Comparison of ENCODE assay signal across 23 cellular contexts in the genomic region with DNA sequence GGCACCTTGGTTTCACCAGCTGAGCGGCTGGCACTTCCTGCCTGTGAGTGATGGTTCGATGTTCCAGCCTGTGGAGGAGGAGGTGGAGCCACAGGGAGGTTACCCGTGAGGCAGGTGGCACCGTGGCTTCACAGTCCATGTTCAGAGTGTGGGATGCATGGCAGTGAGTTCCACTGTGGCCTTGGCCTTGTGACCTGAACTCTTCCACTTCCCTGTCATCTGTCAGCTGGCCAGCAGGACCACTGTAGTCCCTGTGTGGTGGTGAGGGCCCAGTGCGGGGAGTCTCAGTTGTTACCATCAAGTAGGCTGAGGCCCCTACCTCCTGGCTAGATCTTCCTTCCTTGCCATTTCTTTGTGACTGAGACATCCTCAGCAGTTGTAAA. TPM values are rescaled to one million over a fixed set of nuclear protein-coding genes. Genes with fewer than 3 reads are reported as not detected.
A peak's percentile ranks its signal among the peaks of the same experiment; 100 is the strongest.
DNase-seq lines count a peak whose midpoint lies in the region; ATAC-seq and TF ChIP-seq lines count a peak whose summit lies in the region.
"Had no signal": no experiment of that assay in that cellular context is flagged by ENCODE, and none has a peak within 500 bp of the region (broad histone marks: within the 10 kb centered on the region; RNA-seq: fewer than 3 reads in every experiment).

No MANE protein-coding gene starts in this region.

- no peak overlapping the region for H4K91ac ChIP-seq in H9 (ENCODE audit: insufficient read length, low read depth, low read length)

- H4K5ac ChIP-seq in H9 (ENCODE audit: insufficient read length, low read depth, low read length): no peak overlapping the region

- DNase-seq in CD4-positive, CD25-positive, alpha-beta regulatory T cell: peak in 1 of 3 donors; percentile 36
- DNase-seq in H9: no peak
- DNase-seq in central memory CD8-positive, alpha-beta T cell (ENCODE audit: low spot score in 2 of 2): no peak
- no peak for DNase-seq in SW480 (ENCODE audit: low spot score)
- no peak for DNase-seq in SKM-1 (lab: John Stamatoyannopoulos, UW; ENCODE audit: unreplicated experiment)
- DNase-seq in brain microvascular endothelial cell: no peak
- DNase-seq: activated CD8-positive, alpha-beta memory T cell treated with anti-CD3 and anti-CD28 coated beads, Interleukin-2, amount 50 U/mL, for 4 hours; activated effector memory CD4-positive, alpha-beta T cell treated with anti-CD3 and anti-CD28 coated beads, Interleukin-2, amount 50 U/mL, for 16 hours; DMS 273 treated with DMSO at 0.1 percent for 48 hours; effector memory CD8-positive, alpha-beta T cell; esophagus squamous epithelium; hippocampal formation; immature natural killer cell; naive thymus-derived CD8-positive, alpha-beta T cell; NCI-H1694 treated with DMSO at 0.1 percent for 48 hours; NCI-H526 treated with DMSO at 0.1 percent for 48 hours; sigmoid colon; SK-N-SH; stimulated activated naive CD8-positive, alpha-beta T cell treated with anti-CD3 and anti-CD28 coated beads, Interleukin-15, Interleukin-2, amounts not matched to agents 100 U/mL and 50 U/mL, for 24 hours; WERI-Rb-1 had no signal

- H3T11ph ChIP-seq in H9 (ENCODE audit: low read length): no peak overlapping the region

- H2BK12ac ChIP-seq in H9 (ENCODE audit: insufficient read length, low read depth, low read length): no peak overlapping the region

- peaks cover 3% of the 10 kb centered on the region for H3K79me1 ChIP-seq in H9 (ENCODE audit: insufficient read depth, low read depth, low read length, poor library complexity, severe bottlenecking)

- no peaks in the 10 kb centered on the region for H3K36me3 Mint-ChIP-seq in CD4-positive, CD25-positive, alpha-beta regulatory T cell
- H3K36me3 Mint-ChIP-seq in H9 (ENCODE audit: insufficient read depth in 1 of 3, low read depth in 3 of 3): peaks cover 18 to 30% (median 19%) of the 10 kb centered on the region in 3 experiments
- peaks cover under 1% of the 10 kb centered on the region for H3K36me3 Mint-ChIP-seq in central memory CD8-positive, alpha-beta T cell (ENCODE audit: insufficient read depth)
- peaks cover 41% of the 10 kb centered on the region for H3K36me3 Mint-ChIP-seq in nephron (ENCODE audit: low read depth)
- H3K36me3 Mint-ChIP-seq: immature natural killer cell had no signal

- peaks cover 3% of the 10 kb centered on the region for H3K23me2 ChIP-seq in H9 (ENCODE audit: insufficient read length, low read depth, low read length, poor library complexity, severe bottlenecking)

- H3K27me3 Mint-ChIP-seq in CD4-positive, CD25-positive, alpha-beta regulatory T cell: no peaks in the 10 kb centered on the region
- H3K27me3 Mint-ChIP-seq in H9 (ENCODE audit: low read depth) (no peaks in the 10 kb centered on the region), nephron (ENCODE audit: low read depth) (no peaks in the 10 kb centered on the region)
- H3K27me3 Mint-ChIP-seq in central memory CD8-positive, alpha-beta T cell: no peaks in the 10 kb centered on the region
- H3K27me3 Mint-ChIP-seq: effector memory CD8-positive, alpha-beta T cell; naive thymus-derived CD8-positive, alpha-beta T cell; progenitor cell of endocrine pancreas had no signal

- H2BK20ac ChIP-seq in H9 (ENCODE audit: low read depth, low read length, poor library complexity, severe bottlenecking): no peak overlapping the region

- no peak overlapping the region for H2BK120ac ChIP-seq in H9 (ENCODE audit: low read depth, low read length, poor library complexity, severe bottlenecking)

- H3K18ac ChIP-seq in H9 (ENCODE audit: insufficient read length, low read depth, low read length): no peak overlapping the region

- no peak overlapping the region for H2AFZ ChIP-seq in H9 (ENCODE audit: low read length)

- H3K4me1 ChIP-seq in CD4-positive, CD25-positive, alpha-beta regulatory T cell (ENCODE audit: control insufficient read depth, insufficient read depth, low read length, poor library complexity, severe bottlenecking): peaks cover 6% of the 10 kb centered on the region
- H3K4me1 ChIP-seq in H9 (ENCODE audit: insufficient read depth, low read length): no peaks in the 10 kb centered on the region

- H3K9ac ChIP-seq in H9 (ENCODE audit: extremely low read depth, insufficient read length, low read length): no peak overlapping the region
- H3K9ac ChIP-seq: SK-N-SH had no signal

- peak overlapping the region in 2 of 3 donors; percentile 45 to 65 for H3K27ac Mint-ChIP-seq in CD4-positive, CD25-positive, alpha-beta regulatory T cell
- H3K27ac Mint-ChIP-seq in H9 (peak overlapping the region in 2 of 3 experiments; percentile 19 to 52; a peak in 2 of 7 replicates), nephron (peak overlapping the region; percentile 42 to 79 (median 57))
- H3K27ac Mint-ChIP-seq in central memory CD8-positive, alpha-beta T cell (ENCODE audit: low read depth): peak overlapping the region; percentile 13
- H3K27ac Mint-ChIP-seq: progenitor cell of endocrine pancreas had no signal

- TF ChIP-seq CTCF in H9 (conservative IDR thresholded peaks at IDR 0.05): no peak
- TF ChIP-seq CTCF in nephron (IDR thresholded peaks at IDR 0.05; ENCODE audit: unreplicated experiment in 3 of 3): no peak
- no peak for TF ChIP-seq CTCF in brain microvascular endothelial cell (IDR thresholded peaks at IDR 0.05; ENCODE audit: low read depth, low read length, missing control alignments)

- no CpG with 5 or more reads among the region's 5 CpGs for WGBS in H9 (ENCODE audit: extremely low coverage, insufficient read length, low lambda C conversion rate)

- no peak overlapping the region for H3K56ac ChIP-seq in H9 (ENCODE audit: insufficient read length, low read depth, low read length)

- peaks cover 5% of the 10 kb centered on the region for H4K20me1 ChIP-seq in H9 (ENCODE audit: control insufficient read depth, insufficient read depth, insufficient read length)

- H3K14ac ChIP-seq in H9 (ENCODE audit: insufficient read depth, low read length): no peak overlapping the region

- no peak for ATAC-seq in CD4-positive, CD25-positive, alpha-beta regulatory T cell (ENCODE audit: low read depth in 2 of 2)
- ATAC-seq in central memory CD8-positive, alpha-beta T cell (replicated peaks; ENCODE audit: extremely low read depth, poor library complexity, severe bottlenecking): no peak
- ATAC-seq: effector memory CD8-positive, alpha-beta T cell; naive thymus-derived CD8-positive, alpha-beta T cell; stimulated activated naive CD8-positive, alpha-beta T cell treated with anti-CD3 and anti-CD28 coated beads, Interleukin-15, Interleukin-2, amounts not matched to agents 100 U/mL and 50 U/mL, for 24 hours had no signal

- peaks cover 4% of the 10 kb centered on the region for H3K36me3 ChIP-seq in CD4-positive, CD25-positive, alpha-beta regulatory T cell (ENCODE audit: control insufficient read depth, insufficient read depth, low read length)
- H3K36me3 ChIP-seq in brain microvascular endothelial cell (replicated peaks): no peaks in the 10 kb centered on the region
- H3K36me3 ChIP-seq: sigmoid colon, thoracic aorta had no signal

- H3K79me2 ChIP-seq in H9 (ENCODE audit: insufficient read depth, low read length): peaks cover 50% of the 10 kb centered on the region; the same call in 1 of the 2 replicates

- no peaks in the 10 kb centered on the region for H3K27me3 ChIP-seq in CD4-positive, CD25-positive, alpha-beta regulatory T cell (ENCODE audit: control insufficient read depth, insufficient read depth, low read length)
- H3K27me3 ChIP-seq in H9 (ENCODE audit: insufficient read depth, low read length): no peaks in the 10 kb centered on the region
- H3K27me3 ChIP-seq in brain microvascular endothelial cell (replicated peaks): no peaks in the 10 kb centered on the region
- H3K27me3 ChIP-seq: esophagus squamous epithelium, sigmoid colon had no signal

- no peak overlapping the region for H3K23ac ChIP-seq in H9 (ENCODE audit: insufficient read length, low read depth, low read length)

- H4K8ac ChIP-seq in H9 (replicated peaks; ENCODE audit: insufficient read length, low read depth, low read length): no peak overlapping the region

- no peaks in the 10 kb centered on the region for H3K9me3 ChIP-seq in CD4-positive, CD25-positive, alpha-beta regulatory T cell (ENCODE audit: control insufficient read depth in 2 of 2, low read length in 2 of 2)
- no peaks in the 10 kb centered on the region for H3K9me3 ChIP-seq in H9 (ENCODE audit: control insufficient read depth, low read depth, low read length)
- H3K9me3 ChIP-seq: esophagus squamous epithelium, sigmoid colon, SK-N-SH, thoracic aorta had no signal

- no peak overlapping the region for H2BK15ac ChIP-seq in H9 (ENCODE audit: low read depth, low read length)

- H3K4me2 ChIP-seq in H9 (ENCODE audit: insufficient read depth, insufficient read length, low read length): no peak overlapping the region
- H3K4me2 ChIP-seq: SK-N-SH had no signal

- no peak overlapping the region for H3K27ac ChIP-seq in CD4-positive, CD25-positive, alpha-beta regulatory T cell (ENCODE audit: insufficient read depth, low read length, poor library complexity, severe bottlenecking)
- H3K27ac ChIP-seq in H9 (ENCODE audit: insufficient read length, low read depth, low read length) (no peak overlapping the region), brain microvascular endothelial cell (no peak overlapping the region)
- H3K27ac ChIP-seq: esophagus squamous epithelium, sigmoid colon, thoracic aorta, WERI-Rb-1 had no signal

- no peak overlapping the region for H2AK5ac ChIP-seq in H9 (ENCODE audit: insufficient read length, low read length)

- H3K4me3 Mint-ChIP-seq in CD4-positive, CD25-positive, alpha-beta regulatory T cell: no peak overlapping the region
- H3K4me3 Mint-ChIP-seq in H9: no peak overlapping the region
- no peak overlapping the region for H3K4me3 Mint-ChIP-seq in central memory CD8-positive, alpha-beta T cell
- H3K4me3 Mint-ChIP-seq in nephron: peak overlapping the region in 1 of 3 experiments; percentile 7
- H3K4me3 Mint-ChIP-seq: effector memory CD8-positive, alpha-beta T cell; immature natural killer cell had no signal

- in situ Hi-C loops in brain microvascular endothelial cell (cut with HindIII; ENCODE audit: low pct_ligation_motif_present, low sequenced_read_pairs): no loop called here

- H2BK5ac ChIP-seq in H9 (ENCODE audit: insufficient read length, low read length): no peak overlapping the region

- no peaks in the 10 kb centered on the region for H3K9me3 Mint-ChIP-seq in CD4-positive, CD25-positive, alpha-beta regulatory T cell
- H3K9me3 Mint-ChIP-seq in H9 (peaks cover 5 to 6% of the 10 kb centered on the region in 2 experiments; a peak in 4 of 5 replicates), nephron (no peaks in the 10 kb centered on the region)
- H3K9me3 Mint-ChIP-seq in central memory CD8-positive, alpha-beta T cell: no peaks in the 10 kb centered on the region
- H3K9me3 Mint-ChIP-seq: effector memory CD8-positive, alpha-beta T cell; immature natural killer cell; naive thymus-derived CD8-positive, alpha-beta T cell had no signal

- no peak overlapping the region for H3K4ac ChIP-seq in H9 (ENCODE audit: low read depth, low read length)

- H3K4me1 Mint-ChIP-seq in CD4-positive, CD25-positive, alpha-beta regulatory T cell: peaks cover 11 to 48% (median 18%) of the 10 kb centered on the region in 4 donors
- peaks cover 14 to 27% of the 10 kb centered on the region in 2 experiments for H3K4me1 Mint-ChIP-seq in H9
- peaks cover 30% of the 10 kb centered on the region for H3K4me1 Mint-ChIP-seq in central memory CD8-positive, alpha-beta T cell
- H3K4me1 Mint-ChIP-seq in nephron: peaks cover 37% of the 10 kb centered on the region

- no peak overlapping the region for H3K4me3 ChIP-seq in CD4-positive, CD25-positive, alpha-beta regulatory T cell (ENCODE audit: low read depth, low read length)
- no peak overlapping the region for H3K4me3 ChIP-seq in brain microvascular endothelial cell (ENCODE audit: low read depth, low read length)
- H3K4me3 ChIP-seq: esophagus squamous epithelium, sigmoid colon, thoracic aorta had no signal

RNA-seq across cellular contexts. Expression of a gene that starts 16.9 kb away (rescaled TPM):
- total RNA-seq in CD4-positive, CD25-positive, alpha-beta regulatory T cell: 79.5 TPM
- 1 to 10 TPM; 6.3 to 8.7 (median 7.2) TPM for polyA plus RNA-seq in CD4-positive, CD25-positive, alpha-beta regulatory T cell
- total RNA-seq in H9 (2021): 245 and 261 TPM in 2 replicates

RNA-seq across cellular contexts. Expression of a gene that starts 49.2 kb away (rescaled TPM):
- 21.8 TPM for total RNA-seq in CD4-positive, CD25-positive, alpha-beta regulatory T cell
- polyA plus RNA-seq in CD4-positive, CD25-positive, alpha-beta regulatory T cell: 10 to 100 TPM; 30.7 to 38.3 (median 33.8) TPM
- 23.4 and 26.8 TPM in 2 replicates for total RNA-seq in H9 (2021)

RNA-seq across cellular contexts. Expression of a gene that starts 49.3 kb away (rescaled TPM):
- 22.0 TPM for total RNA-seq in CD4-positive, CD25-positive, alpha-beta regulatory T cell
- 10 to 100 TPM; 10.7 to 13.1 (median 12.6) TPM for polyA plus RNA-seq in CD4-positive, CD25-positive, alpha-beta regulatory T cell
- 58.2 and 60.2 TPM in 2 replicates for total RNA-seq in H9 (2021)
